37 cellular contexts compared by ENCODE assay signal in the genomic region with DNA sequence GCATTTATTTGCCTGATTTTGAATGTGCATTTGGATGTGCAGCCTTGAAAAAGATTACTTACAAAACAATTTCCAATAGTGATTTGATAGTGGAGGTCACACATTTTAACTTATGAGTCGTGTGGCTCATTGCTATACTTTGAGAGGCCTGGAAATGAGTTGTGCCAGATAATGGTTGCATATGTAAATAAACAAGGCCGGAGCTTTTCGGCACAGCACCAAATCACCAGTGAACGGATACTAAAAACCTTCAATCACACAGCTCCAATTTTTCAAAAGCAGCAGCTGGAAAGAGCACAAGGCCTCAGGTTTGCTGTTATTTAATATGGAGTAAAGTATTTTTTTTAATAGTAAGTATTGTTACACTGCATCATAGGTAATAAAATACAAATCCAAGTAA. TPM values are rescaled to one million over a fixed set of nuclear protein-coding genes. Genes with fewer than 3 reads are reported as not detected.
"Had no signal": no experiment of that assay in that cellular context is flagged by ENCODE, and none has a peak within 500 bp of the region (broad histone marks: within the 10 kb centered on the region; RNA-seq: fewer than 3 reads in every experiment).

No MANE protein-coding gene starts in this region.

- H3K27ac Mint-ChIP-seq: activated B cell treated with CpG ODN at 0.5 μM for 24 hours; activated CD4-positive, alpha-beta memory T cell treated with anti-CD3 and anti-CD28 coated beads for 36 hours; activated CD4-positive, alpha-beta T cell treated with anti-CD3 and anti-CD28 coated beads, Interleukin-2, amount 10 ng/mL, durations not matched to agents 24 days and 14 days; activated CD8-positive, alpha-beta T cell treated with anti-CD3 and anti-CD28 coated beads for 36 hours; activated naive CD4-positive, alpha-beta T cell treated with anti-CD3 and anti-CD28 coated beads for 36 hours; activated naive CD4-positive, alpha-beta T cell treated with anti-CD3 and anti-CD28 coated beads, Interleukin-2, amount 50 U/mL, for 72 hours; activated naive CD8-positive, alpha-beta T cell treated with anti-CD3 and anti-CD28 coated beads for 36 hours; activated T-cell treated with anti-CD3 and anti-CD28 coated beads, Interleukin-2, amount 50 U/mL, for 72 hours; activated T-helper 1 cell treated with anti-CD3 and anti-CD28 coated beads, Interleukin-12 subunit alpha, Interleukin-12 subunit beta, Interleukin-2, Interleukin-4 antibody, amounts not matched to agents 30 ng/mL and 10 ng/mL and 1 ng/mL, durations not matched to agents 14 hours and 24 hours and 36 hours; activated T-helper 17 cell treated with anti-CD3 and anti-CD28 coated beads, Interleukin-2, amount 50 U/mL, for 72 hours; T-helper 1 cell treated with Interleukin-12 subunit alpha and Interleukin-12 subunit beta and Interleukin-4 antibody, amounts not matched to agents 30 μg/mL and 1 μg/mL, for 36 hours; T-helper 2 cell treated with Interferon-gamma antibody and Interleukin-4, amounts not matched to agents 5 μg/mL and 100 μg/mL, for 36 hours had no signal

- H3K27me3 ChIP-seq: adrenal gland, body of pancreas, brain microvascular endothelial cell, breast epithelium had no signal

- H3K9me3 ChIP-seq: adrenal gland, body of pancreas, breast epithelium had no signal

- H3K4me1 Mint-ChIP-seq: activated CD4-positive, alpha-beta T cell treated with anti-CD3 and anti-CD28 coated beads, Interleukin-2, amount 10 ng/mL, durations not matched to agents 24 days and 14 days; activated T-helper 17 cell treated with anti-CD3 and anti-CD28 coated beads, Interleukin-2, amount 50 U/mL, for 72 hours had no signal

- DNase-seq: activated B cell treated with CpG ODN at 0.5 μM for 24 hours; activated CD4-positive, alpha-beta memory T cell treated with anti-CD3 and anti-CD28 coated beads for 36 hours; activated CD4-positive, alpha-beta T cell treated with anti-CD3 and anti-CD28 coated beads for 4 hours; activated CD4-positive, alpha-beta T cell treated with anti-CD3 and anti-CD28 coated beads, Interleukin-2, amount 10 ng/mL, durations not matched to agents 24 days and 14 days; activated CD4-positive, alpha-beta T cell treated with anti-CD3 and anti-CD28 coated beads, Interleukin-2, amount 50 U/mL, for 1 hour; activated CD4-positive, alpha-beta T cell treated with anti-CD3 and anti-CD28 coated beads, Interleukin-2, amount 50 U/mL, for 4 hours; activated CD4-positive, CD25-positive, alpha-beta regulatory T cell treated with anti-CD3 and anti-CD28 coated beads, Interleukin-2, amount 50 U/mL, for 72 hours; activated CD8-positive, alpha-beta memory T cell treated with anti-CD3 and anti-CD28 coated beads, Interleukin-2, amount 50 U/mL, for 4 hours; activated CD8-positive, alpha-beta T cell treated with anti-CD3 and anti-CD28 coated beads for 36 hours; activated effector memory CD4-positive, alpha-beta T cell treated with anti-CD3 and anti-CD28 coated beads, Interleukin-2, amount 50 U/mL, for 16 hours; activated gamma-delta T cell treated with Interleukin-2 at 50 U/mL for 16 hours; activated naive CD4-positive, alpha-beta T cell; activated naive CD4-positive, alpha-beta T cell treated with anti-CD3 and anti-CD28 coated beads for 36 hours; activated naive CD4-positive, alpha-beta T cell treated with anti-CD3 and anti-CD28 coated beads, Interleukin-2, amount 50 U/mL, for 16 hours; activated naive CD8-positive, alpha-beta T cell treated with anti-CD3 and anti-CD28 coated beads for 36 hours; activated T-cell treated with anti-CD3 and anti-CD28 coated beads for 4 hours; activated T-cell treated with anti-CD3 and anti-CD28 coated beads, Interleukin-2, amount 50 U/mL, for 1 hour; activated T-cell treated with anti-CD3 and anti-CD28 coated beads, Interleukin-2, amount 50 U/mL, for 4 hours; activated T-cell treated with anti-CD3 and anti-CD28 coated beads, Interleukin-2, amount 50 U/mL, for 72 hours; adrenal gland; amniotic stem cell; aorta; body of pancreas; brain microvascular endothelial cell; central memory CD4-positive, alpha-beta T cell; T-helper 2 cell; T-helper 9 cell had no signal

- H3K4me1 ChIP-seq: adrenal gland, breast epithelium had no signal

- H3K27ac ChIP-seq: adrenal gland, body of pancreas, brain microvascular endothelial cell, breast epithelium, VCaP had no signal

- H3K9me3 Mint-ChIP-seq: activated CD4-positive, alpha-beta memory T cell treated with anti-CD3 and anti-CD28 coated beads for 36 hours; activated CD4-positive, alpha-beta T cell treated with anti-CD3 and anti-CD28 coated beads, Interleukin-2, amount 10 ng/mL, durations not matched to agents 24 days and 14 days; activated CD8-positive, alpha-beta T cell treated with anti-CD3 and anti-CD28 coated beads for 36 hours; activated naive CD4-positive, alpha-beta T cell treated with anti-CD3 and anti-CD28 coated beads, Interleukin-2, amount 50 U/mL, for 72 hours; activated naive CD8-positive, alpha-beta T cell treated with anti-CD3 and anti-CD28 coated beads for 36 hours; activated T-cell treated with anti-CD3 and anti-CD28 coated beads, Interleukin-2, amount 50 U/mL, for 4 hours; activated T-cell treated with anti-CD3 and anti-CD28 coated beads, Interleukin-2, amount 50 U/mL, for 72 hours; activated T-helper 1 cell treated with anti-CD3 and anti-CD28 coated beads, Interleukin-12 subunit alpha, Interleukin-12 subunit beta, Interleukin-2, Interleukin-4 antibody, amounts not matched to agents 30 ng/mL and 10 ng/mL and 1 ng/mL, durations not matched to agents 14 hours and 24 hours and 36 hours; activated T-helper 17 cell treated with anti-CD3 and anti-CD28 coated beads, Interleukin-2, amount 50 U/mL, for 72 hours; T-helper 1 cell treated with Interleukin-12 subunit alpha and Interleukin-12 subunit beta and Interleukin-4 antibody, amounts not matched to agents 30 μg/mL and 1 μg/mL, for 36 hours; T-helper 2 cell treated with Interferon-gamma antibody and Interleukin-4, amounts not matched to agents 5 μg/mL and 100 μg/mL, for 36 hours had no signal

- H3K4me3 ChIP-seq: adrenal gland, body of pancreas, breast epithelium had no signal

- H3K36me3 Mint-ChIP-seq: activated CD4-positive, alpha-beta memory T cell treated with anti-CD3 and anti-CD28 coated beads for 36 hours; activated naive CD4-positive, alpha-beta T cell treated with anti-CD3 and anti-CD28 coated beads, Interleukin-2, amount 50 U/mL, for 72 hours; activated naive CD8-positive, alpha-beta T cell treated with anti-CD3 and anti-CD28 coated beads for 36 hours had no signal

- ATAC-seq: activated CD8-positive, alpha-beta T cell treated with anti-CD3 and anti-CD28 coated beads for 36 hours; activated naive CD4-positive, alpha-beta T cell treated with anti-CD3 and anti-CD28 coated beads, Interleukin-2, amount 50 U/mL, for 72 hours; activated T-cell treated with anti-CD3 and anti-CD28 coated beads, Interleukin-2, amount 50 U/mL, for 4 hours; activated T-cell treated with anti-CD3 and anti-CD28 coated beads, Interleukin-2, amount 50 U/mL, for 72 hours; activated T-helper 17 cell treated with anti-CD3 and anti-CD28 coated beads, Interleukin-2, amount 50 U/mL, for 72 hours; body of pancreas had no signal

- H3K36me3 ChIP-seq: adrenal gland, brain microvascular endothelial cell, breast epithelium had no signal

- H3K4me3 Mint-ChIP-seq: activated B cell treated with CpG ODN at 0.5 μM for 24 hours; activated CD4-positive, alpha-beta memory T cell treated with anti-CD3 and anti-CD28 coated beads for 36 hours; activated CD4-positive, alpha-beta T cell treated with anti-CD3 and anti-CD28 coated beads, Interleukin-2, amount 10 ng/mL, durations not matched to agents 24 days and 14 days; activated CD8-positive, alpha-beta T cell treated with anti-CD3 and anti-CD28 coated beads for 36 hours; activated naive CD4-positive, alpha-beta T cell treated with anti-CD3 and anti-CD28 coated beads for 36 hours; activated naive CD8-positive, alpha-beta T cell treated with anti-CD3 and anti-CD28 coated beads for 36 hours; activated T-cell treated with anti-CD3 and anti-CD28 coated beads, Interleukin-2, amount 50 U/mL, for 4 hours; activated T-cell treated with anti-CD3 and anti-CD28 coated beads, Interleukin-2, amount 50 U/mL, for 72 hours; activated T-helper 1 cell treated with anti-CD3 and anti-CD28 coated beads, Interleukin-12 subunit alpha, Interleukin-12 subunit beta, Interleukin-2, Interleukin-4 antibody, amounts not matched to agents 30 ng/mL and 10 ng/mL and 1 ng/mL, durations not matched to agents 14 hours and 24 hours and 36 hours; activated T-helper 17 cell treated with anti-CD3 and anti-CD28 coated beads, Interleukin-2, amount 50 U/mL, for 72 hours; T-helper 1 cell treated with Interleukin-12 subunit alpha and Interleukin-12 subunit beta and Interleukin-4 antibody, amounts not matched to agents 30 μg/mL and 1 μg/mL, for 36 hours; T-helper 2 cell treated with Interferon-gamma antibody and Interleukin-4, amounts not matched to agents 5 μg/mL and 100 μg/mL, for 36 hours had no signal

RNA-seq across cellular contexts. Expression of gene NPY5R, which starts 57.2 kb away (rescaled TPM):
- total RNA-seq: activated B cell treated with CpG ODN at 0.5 μM for 24 hours; activated CD4-positive, alpha-beta memory T cell treated with anti-CD3 and anti-CD28 coated beads for 36 hours; activated CD4-positive, alpha-beta T cell treated with anti-CD3 and anti-CD28 coated beads, Interleukin-2, amount 10 ng/mL, durations not matched to agents 24 days and 14 days; activated CD8-positive, alpha-beta memory T cell treated with anti-CD3 and anti-CD28 coated beads for 36 hours; activated CD8-positive, alpha-beta T cell treated with anti-CD3 and anti-CD28 coated beads for 36 hours; activated naive CD4-positive, alpha-beta T cell treated with anti-CD3 and anti-CD28 coated beads for 36 hours; activated naive CD4-positive, alpha-beta T cell treated with anti-CD3 and anti-CD28 coated beads, Interleukin-2, amount 50 U/mL, for 72 hours; activated naive CD8-positive, alpha-beta T cell treated with anti-CD3 and anti-CD28 coated beads for 36 hours; activated T-cell treated with anti-CD3 and anti-CD28 coated beads, Interleukin-2, amount 50 U/mL, for 4 hours; activated T-cell treated with anti-CD3 and anti-CD28 coated beads, Interleukin-2, amount 50 U/mL, for 72 hours; activated T-helper 1 cell treated with anti-CD3 and anti-CD28 coated beads, Interleukin-12 subunit alpha, Interleukin-12 subunit beta, Interleukin-2, Interleukin-4 antibody, amounts not matched to agents 30 ng/mL and 10 ng/mL and 1 ng/mL, durations not matched to agents 14 hours and 24 hours and 36 hours; activated T-helper 17 cell treated with anti-CD3 and anti-CD28 coated beads, Interleukin-2, amount 50 U/mL, for 72 hours; astrocyte; cardiac septum had no signal
